In genomic region chr19:38840583-38840968, GRCh38 we compare ENCODE assay signal across 13 cellular contexts. TPM values are rescaled to one million over a fixed set of nuclear protein-coding genes. Genes with fewer than 3 reads are reported as not detected.
DNase-seq lines count a peak whose midpoint lies in the region; ATAC-seq, FAIRE-seq and TF ChIP-seq lines count a peak whose summit lies in the region.
"Had no signal": no experiment of that assay in that cellular context is flagged by ENCODE, and none has a peak within 500 bp of the region (broad histone marks: within the 10 kb centered on the region; RNA-seq: fewer than 3 reads in every experiment).

No MANE protein-coding gene starts in this region.

- H3K4me3 ChIP-seq in K562 (no peak overlapping the region), pancreas (no peak overlapping the region)

- H3K4me1 Mint-ChIP-seq in CD4-positive, alpha-beta T cell (ENCODE audit: low read depth) = peaks cover 54% of the 10 kb centered on the region
- peaks cover 16 to 31% (median 23%) of the 10 kb centered on the region in 3 donors for H3K4me1 Mint-ChIP-seq in IgD-negative memory B cell

- no peak for TF ChIP-seq EP300 in K562 (IDR thresholded peaks at IDR 0.05; ENCODE audit: low read length)

- peak overlapping the region; percentile 47 for H3K27ac ChIP-seq in CD4-positive, alpha-beta T cell (ENCODE audit: low read depth, low read length)
- H3K27ac ChIP-seq in K562 (ENCODE audit: extremely low read depth, low read depth, low read length) (no peak overlapping the region), pancreas (peak overlapping the region in 2 of 4 donors; percentile 12 to 14)

- peaks cover 99% of the 10 kb centered on the region for H3K36me3 Mint-ChIP-seq in CD4-positive, alpha-beta T cell (ENCODE audit: low read depth)
- peaks cover 11% of the 10 kb centered on the region for H3K36me3 Mint-ChIP-seq in IgD-negative memory B cell

- no peak for DNase-seq in CD4-positive, alpha-beta T cell
- DNase-seq in K562 (ENCODE audit: extremely low read depth in 1 of 4, low spot score in 3 of 4) = peak in 2 of 4 experiments; percentile 2 to 9
- DNase-seq in pancreas = peak in 2 of 6 donors; percentile 58 to 70
- DNase-seq in mesenteric fat pad (ENCODE audit: low spot score) = no peak
- DNase-seq in posterior vena cava (ENCODE audit: low spot score) = no peak
- DNase-seq: DMS153, KG1, NCI-H2029 treated with DMSO at 0.1 percent for 48 hours had no signal

- no peak for FAIRE-seq in K562 (lab: Jason Lieb, UNC)
- no peak for FAIRE-seq in pancreas (lab: Jason Lieb, UNC)

- no TSS peak for BruUV-seq in K562 (replicated peaks; lab: Mats Ljungman, UMichigan)

- no peak for ATAC-seq in CD4-positive, alpha-beta T cell (ENCODE audit: poor library complexity)
- ATAC-seq in K562 = no peak
- ATAC-seq in pancreas = peak; percentile 28 to 70 (median 54)
- no peak for ATAC-seq in activated CD4-positive, CD25-positive, alpha-beta regulatory T cell treated with anti-CD3 and anti-CD28 coated beads, Interleukin-2, amount 50 U/mL, for 24 hours

- no peak for TF ChIP-seq RAD21 in K562 (CRISPR knock-in tag; conservative IDR thresholded peaks at IDR 0.05 in 1 of 2, IDR thresholded peaks at IDR 0.05 in 1 of 2)

- no peak overlapping the region for H3K4me2 ChIP-seq in K562 (ENCODE audit: insufficient read depth, low read length)

- CTCF ChIA-PET in CD4-positive, alpha-beta T cell (lab: Charles Lee) = interaction anchor here (1.6 kb wide), 1 partner anchor 29 kb away, joined by 3 read pairs; no protein-coding TSS in a partner anchor
- CTCF ChIA-PET in K562 (lab: Yijun Ruan, JAX; ENCODE audit: low intra/inter-chr PET ratio) = no interaction called here

- POLR2A ChIA-PET in CD4-positive, alpha-beta T cell (lab: Charles Lee) = interaction anchor here (0.6 to 3.0 kb wide), 5 partner anchors 9 to 29 kb away, joined by 3 to 30 read pairs (median 6); partner anchors contain the start of genes ECH1 and HNRNPL
- POLR2A ChIA-PET in K562 (lab: Yijun Ruan, JAX) = interaction anchor here (0.7 to 4.7 kb wide), 6 partner anchors 8 to 108 kb away, joined by 3 to 58 read pairs (median 4); partner anchors contain the start of genes ECH1 and HNRNPL

- WGBS in K562 (ENCODE audit: insufficient coverage, low coverage, missing lambda C conversion rate) = 97% methylated on average over 5 of the region's 5 CpGs
- WGBS in pancreas, 2 donors = 30 to 40% methylated on average over 5 of the region's 5 CpGs

- peaks cover 30% of the 10 kb centered on the region for H4K20me1 ChIP-seq in K562 (replicated peaks; ENCODE audit: control insufficient read depth, insufficient read depth, low read length)

- no peaks in the 10 kb centered on the region for H3K9me1 ChIP-seq in K562 (ENCODE audit: control insufficient read depth, insufficient read depth, low read length)

- H3K36me3 ChIP-seq in K562 (ENCODE audit: control insufficient read depth, insufficient read depth, low read length) (peaks cover 99% of the 10 kb centered on the region), pancreas (peaks cover 13 to 94% (median 68%) of the 10 kb centered on the region in 3 donors)

- in situ Hi-C loops in K562 (cut with MboI) = no loop called here

- H2AFZ ChIP-seq in K562 (ENCODE audit: low read depth, low read length) = no peak overlapping the region

- peak overlapping the region; percentile 88 for H3K27ac Mint-ChIP-seq in CD4-positive, alpha-beta T cell
- peak overlapping the region in 2 of 3 donors; percentile 32 to 59 for H3K27ac Mint-ChIP-seq in IgD-negative memory B cell

- H3K4me1 ChIP-seq in K562 (replicated peaks in 1 of 2; ENCODE audit: control insufficient read depth in 2 of 2, insufficient read depth in 2 of 2, low read length in 2 of 2) (peaks cover 0 to 14% of the 10 kb centered on the region in 2 experiments; a peak in 4 of 5 replicates), pancreas (peaks cover 22 to 42% (median 34%) of the 10 kb centered on the region in 3 donors)

- H3K79me2 ChIP-seq in K562 (ENCODE audit: control insufficient read depth, insufficient read depth, low read length) = peaks cover 46% of the 10 kb centered on the region

- no peak for TF ChIP-seq CTCF in CD4-positive, alpha-beta T cell (IDR thresholded peaks at IDR 0.05)
- TF ChIP-seq CTCF in K562 (IDR thresholded peaks at IDR 0.05 in 2 of 3, conservative IDR thresholded peaks at IDR 0.05 in 1 of 3; ENCODE audit: insufficient read depth in 2 of 3, low read depth in 1 of 3, low read length in 3 of 3) (no peak), pancreas (IDR thresholded peaks at IDR 0.05) (no peak)

- H3K9ac ChIP-seq in K562 (ENCODE audit: insufficient read depth in 1 of 2, low read depth in 2 of 2, low read length in 2 of 2) = peak overlapping the region in 1 of 2 experiments; percentile 66; a peak in 1 of 4 replicates

- no peaks in the 10 kb centered on the region for H3K27me3 ChIP-seq in CD4-positive, alpha-beta T cell (ENCODE audit: control insufficient read depth, insufficient read depth, low read length)
- H3K27me3 ChIP-seq in K562 (ENCODE audit: control insufficient read depth in 2 of 2, insufficient read depth in 2 of 2, low read length in 2 of 2) (no peaks in the 10 kb centered on the region), pancreas (no peaks in the 10 kb centered on the region)

- H3K9me3 ChIP-seq in CD4-positive, alpha-beta T cell (ENCODE audit: control insufficient read depth, low read length) = no peaks in the 10 kb centered on the region
- no peaks in the 10 kb centered on the region for H3K9me3 ChIP-seq in K562 (replicated peaks; ENCODE audit: control insufficient read depth, insufficient read depth, low read depth, low read length)
- no peaks in the 10 kb centered on the region for H3K9me3 ChIP-seq in pancreas

- intact Hi-C loops in CD4-positive, alpha-beta T cell (cut with DNase I, micrococcal nuclease) = loop anchor here (5.0 to 10.0 kb wide), 2 partner anchors 37 to 106 kb away; partner anchors contain the start of gene RINL (in 1 of the 2)
- intact Hi-C loops in K562 (cut with micrococcal nuclease) = no loop called here
- intact Hi-C loops in pancreas (cut with DNase I) = no loop called here
- intact Hi-C loops in posterior vena cava (cut with DNase I) = no loop called here

- H3K27me3 Mint-ChIP-seq in CD4-positive, alpha-beta T cell = peaks cover 5% of the 10 kb centered on the region
- H3K27me3 Mint-ChIP-seq in IgD-negative memory B cell = no peaks in the 10 kb centered on the region

- TF ChIP-seq POLR2A in K562 (conservative IDR thresholded peaks at IDR 0.05) = no peak

- no peaks in the 10 kb centered on the region for H3K9me3 Mint-ChIP-seq in CD4-positive, alpha-beta T cell
- no peaks in the 10 kb centered on the region for H3K9me3 Mint-ChIP-seq in IgD-negative memory B cell

- H3K4me3 Mint-ChIP-seq in CD4-positive, alpha-beta T cell = no peak overlapping the region
- H3K4me3 Mint-ChIP-seq in IgD-negative memory B cell = no peak overlapping the region

RNA-seq across cellular contexts. Expression of gene ECH1, which starts 9.0 kb away (rescaled TPM):
- 10 to 100 TPM; 32.6 to 35.3 TPM for total RNA-seq in CD4-positive, alpha-beta T cell
- polyA plus RNA-seq in IgD-negative memory B cell (307 TPM), K562 (2011; rRNA removed) (67.3 and 115 TPM in 2 replicates), K562 (2014; fragmentation: Illumina TruSeq; extraction: Trizol) (133 TPM in 2 replicates), K562 (2014; fragmentation: Nextera tagmentation; extraction: Ambion mirVana) (10 to 100 TPM; 47.5 to 99.9 TPM), K562 (2014; rRNA removed) (55.2 and 118 TPM in 2 replicates), pancreas (100 to 1,000 TPM; 112 to 197 TPM)
- 23.7 and 41.8 TPM in 2 replicates for total RNA-seq in K562 (2011; cell fraction: chromatin; rRNA removed; ENCODE audit: low replicate concordance)
- total RNA-seq in K562 (2011; cell fraction: nucleolus; rRNA removed) = 32.6 and 33.9 TPM in 2 replicates
- total RNA-seq in K562 (2011; cell fraction: nucleoplasm; rRNA removed) = 34.1 and 35.9 TPM in 2 replicates
- total RNA-seq in K562 (2014; rRNA removed) (67.3 and 69.6 TPM in 2 replicates), K562 (2014; rRNA removed; fragmentation: Illumina TruSeq; extraction: Trizol) (40.1 and 58.0 TPM in 2 replicates), K562 (2015; rRNA removed; fragmentation: Illumina TruSeq; extraction: Trizol) (84.9 and 98.2 TPM in 2 replicates), K562 (2021) (89.2 and 91.7 TPM in 2 replicates), pancreas (100 to 1,000 TPM in 1 of 6 donors, 10 to 100 TPM in 5; 70.7 to 126 (median 92.5) TPM), mesenteric fat pad (302 TPM), posterior vena cava (100 to 1,000 TPM; 100 to 158 TPM)
- 133 and 134 TPM in 2 replicates for polyA plus RNA-seq in K562 (2011; cell fraction: cytosol; rRNA removed)
- 175 and 195 TPM in 2 replicates for polyA plus RNA-seq in K562 (2011; cell fraction: nucleus; rRNA removed)
- polyA plus RNA-seq in K562 (2012) = 242 and 243 TPM in 2 replicates
- polyA minus RNA-seq in K562 (2011; rRNA and poly(A)+ RNA removed) = 53.8 and 60.0 TPM in 2 replicates
- 38.6 and 49.9 TPM in 2 replicates for polyA minus RNA-seq in K562 (2011; cell fraction: cytosol; rRNA and poly(A)+ RNA removed)
- 19.5 and 24.9 TPM in 2 replicates for polyA minus RNA-seq in K562 (2011; cell fraction: nucleus; rRNA and poly(A)+ RNA removed)

RNA-seq across cellular contexts. Expression of gene HNRNPL, which starts 9.2 kb away (rescaled TPM):
- 100 to 1,000 TPM; 535 to 565 TPM for total RNA-seq in CD4-positive, alpha-beta T cell
- polyA plus RNA-seq in IgD-negative memory B cell (78.9 TPM), K562 (2011; rRNA removed) (284 and 572 TPM in 2 replicates), K562 (2014; fragmentation: Illumina TruSeq; extraction: Trizol) (550 and 610 TPM in 2 replicates), K562 (2014; fragmentation: Nextera tagmentation; extraction: Ambion mirVana) (10 to 100 TPM; 39.5 to 51.4 TPM), K562 (2014; rRNA removed) (271 and 299 TPM in 2 replicates), pancreas (100 to 1,000 TPM in 1 of 2 donors, 10 to 100 TPM in 1; 89.2 to 128 TPM)
- total RNA-seq in K562 (2011; cell fraction: chromatin; rRNA removed; ENCODE audit: low replicate concordance) = 270 and 391 TPM in 2 replicates
- 228 and 234 TPM in 2 replicates for total RNA-seq in K562 (2011; cell fraction: nucleolus; rRNA removed)
- total RNA-seq in K562 (2011; cell fraction: nucleoplasm; rRNA removed) = 270 and 297 TPM in 2 replicates
- total RNA-seq in K562 (2014; rRNA removed) (313 and 355 TPM in 2 replicates), K562 (2014; rRNA removed; fragmentation: Illumina TruSeq; extraction: Trizol) (375 and 414 TPM in 2 replicates), K562 (2015; rRNA removed; fragmentation: Illumina TruSeq; extraction: Trizol) (274 and 290 TPM in 2 replicates), K562 (2021) (579 and 605 TPM in 2 replicates), pancreas (100 to 1,000 TPM in 4 of 6 donors, 10 to 100 TPM in 2; 97.0 to 161 (median 129) TPM), mesenteric fat pad (231 TPM), posterior vena cava (100 to 1,000 TPM; 191 to 194 TPM)
- 251 and 262 TPM in 2 replicates for polyA plus RNA-seq in K562 (2011; cell fraction: cytosol; rRNA removed)
- polyA plus RNA-seq in K562 (2011; cell fraction: nucleus; rRNA removed) = 342 and 362 TPM in 2 replicates
- 353 and 512 TPM in 2 replicates for polyA plus RNA-seq in K562 (2012)
- polyA minus RNA-seq in K562 (2011; rRNA and poly(A)+ RNA removed) = 359 and 423 TPM in 2 replicates
- polyA minus RNA-seq in K562 (2011; cell fraction: cytosol; rRNA and poly(A)+ RNA removed) = 278 and 317 TPM in 2 replicates
- polyA minus RNA-seq in K562 (2011; cell fraction: nucleus; rRNA and poly(A)+ RNA removed) = 71.0 and 135 TPM in 2 replicates

RNA-seq across cellular contexts. Expression of gene LGALS4, which starts 27.8 kb away (rescaled TPM):
- 1 to 10 TPM; 2.3 to 3.1 TPM for total RNA-seq in CD4-positive, alpha-beta T cell
- not detected for polyA plus RNA-seq in IgD-negative memory B cell
- 0.95 and 3.4 TPM in 2 replicates for total RNA-seq in K562 (2011; cell fraction: chromatin; rRNA removed; ENCODE audit: low replicate concordance)
- 2.1 and 2.7 TPM in 2 replicates for total RNA-seq in K562 (2011; cell fraction: nucleolus; rRNA removed)
- total RNA-seq in K562 (2011; cell fraction: nucleoplasm; rRNA removed) = 0.61 and 0.95 TPM in 2 replicates
- total RNA-seq in K562 (2014; rRNA removed) = not detected in 2 replicates
- not detected in 2 replicates for total RNA-seq in K562 (2014; rRNA removed; fragmentation: Illumina TruSeq; extraction: Trizol)
- 0.18 TPM in 1 of 2 replicates, not detected in the other for total RNA-seq in K562 (2015; rRNA removed; fragmentation: Illumina TruSeq; extraction: Trizol)
- 1.1 and 1.8 TPM in 2 replicates for total RNA-seq in K562 (2021)
- 0.31 and 0.38 TPM in 2 replicates for polyA plus RNA-seq in K562 (2011; rRNA removed)
- polyA plus RNA-seq in K562 (2011; cell fraction: cytosol; rRNA removed) = 0.25 and 0.96 TPM in 2 replicates
- polyA plus RNA-seq in K562 (2011; cell fraction: nucleus; rRNA removed) = 3.1 and 3.7 TPM in 2 replicates
- 0.58 and 0.64 TPM in 2 replicates for polyA plus RNA-seq in K562 (2012)
- 0.17 and 0.36 TPM in 2 replicates for polyA plus RNA-seq in K562 (2014; fragmentation: Illumina TruSeq; extraction: Trizol)
- polyA plus RNA-seq in K562 (2014; fragmentation: Nextera tagmentation; extraction: Ambion mirVana) = under 1 TPM in 1 of 2 experiments, not detected in 1; 0.08 TPM
- 0.29 TPM in 1 of 2 replicates, not detected in the other for polyA plus RNA-seq in K562 (2014; rRNA removed)
- polyA minus RNA-seq in K562 (2011; rRNA and poly(A)+ RNA removed) = 0.14 TPM in 1 of 2 replicates, not detected in the other
- not detected in 2 replicates for polyA minus RNA-seq in K562 (2011; cell fraction: cytosol; rRNA and poly(A)+ RNA removed)
- polyA minus RNA-seq in K562 (2011; cell fraction: nucleus; rRNA and poly(A)+ RNA removed) = 0.67 TPM in 1 of 2 replicates, not detected in the other
- total RNA-seq in pancreas = 10 to 100 TPM; 14.2 to 87.7 (median 63.7) TPM
- 100 to 1,000 TPM in 1 of 2 donors, 10 to 100 TPM in 1; 80.9 to 135 TPM for polyA plus RNA-seq in pancreas
- 3.5 TPM for total RNA-seq in mesenteric fat pad
- under 1 TPM in 1 of 2 donors, not detected in 1; 0.86 TPM for total RNA-seq in posterior vena cava
- total RNA-seq: chondrocyte had no signal

RNA-seq across cellular contexts. Expression of gene RINL, which starts 37.5 kb away (rescaled TPM):
- total RNA-seq in CD4-positive, alpha-beta T cell = 10 to 100 TPM; 19.5 to 21.3 TPM
- 61.3 TPM for polyA plus RNA-seq in IgD-negative memory B cell
- 12.5 and 23.7 TPM in 2 replicates for total RNA-seq in K562 (2011; cell fraction: chromatin; rRNA removed; ENCODE audit: low replicate concordance)
- 11.8 and 15.2 TPM in 2 replicates for total RNA-seq in K562 (2011; cell fraction: nucleolus; rRNA removed)
- 11.6 and 13.7 TPM in 2 replicates for total RNA-seq in K562 (2011; cell fraction: nucleoplasm; rRNA removed)
- total RNA-seq in K562 (2014; rRNA removed) = 5.1 TPM in 2 replicates
- 3.1 and 3.7 TPM in 2 replicates for total RNA-seq in K562 (2014; rRNA removed; fragmentation: Illumina TruSeq; extraction: Trizol)
- 4.1 and 5.3 TPM in 2 replicates for total RNA-seq in K562 (2015; rRNA removed; fragmentation: Illumina TruSeq; extraction: Trizol)
- total RNA-seq in K562 (2021) = 5.9 and 6.2 TPM in 2 replicates
- polyA plus RNA-seq in K562 (2011; rRNA removed) = 10.9 and 17.3 TPM in 2 replicates
- 10.6 and 12.7 TPM in 2 replicates for polyA plus RNA-seq in K562 (2011; cell fraction: cytosol; rRNA removed)
- polyA plus RNA-seq in K562 (2011; cell fraction: nucleus; rRNA removed) = 18.6 and 22.5 TPM in 2 replicates
- polyA plus RNA-seq in K562 (2012) = 5.2 and 22.0 TPM in 2 replicates
- 3.8 and 4.9 TPM in 2 replicates for polyA plus RNA-seq in K562 (2014; fragmentation: Illumina TruSeq; extraction: Trizol)
- 1 to 10 TPM in 1 of 2 experiments, under 1 TPM in 1; 0.82 to 1.1 TPM for polyA plus RNA-seq in K562 (2014; fragmentation: Nextera tagmentation; extraction: Ambion mirVana)
- 4.9 and 5.0 TPM in 2 replicates for polyA plus RNA-seq in K562 (2014; rRNA removed)
- 4.1 and 5.7 TPM in 2 replicates for polyA minus RNA-seq in K562 (2011; rRNA and poly(A)+ RNA removed)
- 3.1 and 8.8 TPM in 2 replicates for polyA minus RNA-seq in K562 (2011; cell fraction: cytosol; rRNA and poly(A)+ RNA removed)
- 6.2 and 11.0 TPM in 2 replicates for polyA minus RNA-seq in K562 (2011; cell fraction: nucleus; rRNA and poly(A)+ RNA removed)
- 10 to 100 TPM in 4 of 6 donors, 1 to 10 TPM in 2; 6.5 to 16.9 (median 10.5) TPM for total RNA-seq in pancreas
- 10 to 100 TPM; 17.6 to 26.2 TPM for polyA plus RNA-seq in pancreas
- total RNA-seq in mesenteric fat pad = 8.9 TPM
- total RNA-seq in posterior vena cava = 1 to 10 TPM; 5.8 to 6.1 TPM

RNA-seq across cellular contexts. Expression of gene LGALS7B, which starts 51.6 kb away (rescaled TPM):
- not detected for total RNA-seq in CD4-positive, alpha-beta T cell
- polyA plus RNA-seq in IgD-negative memory B cell (not detected), K562 (2011; rRNA removed) (not detected in 2 replicates), K562 (2014; fragmentation: Illumina TruSeq; extraction: Trizol) (not detected in 2 replicates), K562 (2014; fragmentation: Nextera tagmentation; extraction: Ambion mirVana) (not detected), K562 (2014; rRNA removed) (not detected in 2 replicates), pancreas (under 1 TPM in 1 of 2 donors, not detected in 1; 0.38 TPM)
- total RNA-seq in K562 (2011; cell fraction: chromatin; rRNA removed; ENCODE audit: low replicate concordance) = not detected in 2 replicates
- total RNA-seq in K562 (2011; cell fraction: nucleolus; rRNA removed) = not detected in 2 replicates
- not detected in 2 replicates for total RNA-seq in K562 (2011; cell fraction: nucleoplasm; rRNA removed)
- total RNA-seq in K562 (2014; rRNA removed) (not detected in 2 replicates), K562 (2014; rRNA removed; fragmentation: Illumina TruSeq; extraction: Trizol) (not detected in 2 replicates), K562 (2015; rRNA removed; fragmentation: Illumina TruSeq; extraction: Trizol) (not detected in 2 replicates), K562 (2021) (not detected in 2 replicates), pancreas (not detected), mesenteric fat pad (not detected), posterior vena cava (not detected)
- not detected in 2 replicates for polyA plus RNA-seq in K562 (2011; cell fraction: cytosol; rRNA removed)
- polyA plus RNA-seq in K562 (2011; cell fraction: nucleus; rRNA removed) = not detected in 2 replicates
- polyA plus RNA-seq in K562 (2012) = not detected in 2 replicates
- not detected in 2 replicates for polyA minus RNA-seq in K562 (2011; rRNA and poly(A)+ RNA removed)
- polyA minus RNA-seq in K562 (2011; cell fraction: cytosol; rRNA and poly(A)+ RNA removed) = not detected in 2 replicates
- polyA minus RNA-seq in K562 (2011; cell fraction: nucleus; rRNA and poly(A)+ RNA removed) = not detected in 2 replicates
- total RNA-seq: chondrocyte; T-helper 1 cell treated with Interleukin-12 subunit alpha and Interleukin-12 subunit beta and Interleukin-4 antibody, amounts not matched to agents 30 ng/mL and 1 ng/mL, for 36 hours had no signal
- polyA plus RNA-seq: neural cell had no signal

Comparison
In these comparisons a context has a peak if more than half of its experiments do, and no peak if none do; other contexts are left out.
1. ATAC-seq: peak in pancreas (4 of 4); none in CD4-positive, alpha-beta T cell (single experiment), K562 (single experiment) and activated CD4-positive, CD25-positive, alpha-beta regulatory T cell treated with anti-CD3 and anti-CD28 coated beads, Interleukin-2, amount 50 U/mL, for 24 hours (0 of 2).
2. intact Hi-C loops: an anchor here in CD4-positive, alpha-beta T cell (5.0 to 10.0 kb wide); none called in K562, pancreas and posterior vena cava.